In genomic region chr5:75736273-75736672, GRCh38 we compare ENCODE assay signal across 26 cellular contexts. TPM values are rescaled to one million over a fixed set of nuclear protein-coding genes. Genes with fewer than 3 reads are reported as not detected.
DNase-seq lines count a peak whose midpoint lies in the region; ATAC-seq and TF ChIP-seq lines count a peak whose summit lies in the region.
"Had no signal": no experiment of that assay in that cellular context is flagged by ENCODE, and none has a peak within 500 bp of the region (broad histone marks: within the 10 kb centered on the region; RNA-seq: fewer than 3 reads in every experiment).

No MANE protein-coding gene starts in this region.

- no peaks in the 10 kb centered on the region for H3K9me3 ChIP-seq in thyroid gland
- H3K9me3 ChIP-seq: BE2C, HAP-1 had no signal

- no peak for TF ChIP-seq POLR2A in thyroid gland (IDR thresholded peaks at IDR 0.05)

- H3K27me3 Mint-ChIP-seq in activated naive CD8-positive, alpha-beta T cell treated with anti-CD3 and anti-CD28 coated beads for 36 hours: no peaks in the 10 kb centered on the region
- H3K27me3 Mint-ChIP-seq in activated naive CD8-positive, alpha-beta T cell treated with anti-CD3 and anti-CD28 coated beads, Interleukin-2, amount 50 U/mL, for 24 hours: peaks cover 7% of the 10 kb centered on the region
- H3K27me3 Mint-ChIP-seq: IgD-negative memory B cell had no signal

- H3K4me3 ChIP-seq in thyroid gland (replicated peaks in 1 of 3): no peak overlapping the region
- H3K4me3 ChIP-seq: HAP-1 had no signal

- TF ChIP-seq CTCF in thyroid gland (IDR thresholded peaks at IDR 0.05): no peak

- no peaks in the 10 kb centered on the region for H3K27me3 ChIP-seq in thyroid gland

- H3K27ac ChIP-seq in thyroid gland: no peak overlapping the region
- H3K27ac ChIP-seq: 22Rv1, RWPE1 had no signal

- no peaks in the 10 kb centered on the region for H3K4me1 Mint-ChIP-seq in activated naive CD8-positive, alpha-beta T cell treated with anti-CD3 and anti-CD28 coated beads for 36 hours
- no peaks in the 10 kb centered on the region for H3K4me1 Mint-ChIP-seq in activated naive CD8-positive, alpha-beta T cell treated with anti-CD3 and anti-CD28 coated beads, Interleukin-2, amount 50 U/mL, for 24 hours
- H3K4me1 Mint-ChIP-seq: CD14-positive monocyte, IgD-negative memory B cell had no signal

- WGBS in thyroid gland, 2 donors: 74 to 81% methylated on average over 8 of the region's 8 CpGs

- no peak for ATAC-seq in activated naive CD8-positive, alpha-beta T cell treated with anti-CD3 and anti-CD28 coated beads, Interleukin-2, amount 50 U/mL, for 24 hours
- ATAC-seq in GM18861 (IDR thresholded peaks at IDR 0.05; ENCODE audit: unreplicated experiment): no peak
- ATAC-seq: Panc1 had no signal

- H3K36me3 ChIP-seq in thyroid gland: no peaks in the 10 kb centered on the region
- H3K36me3 ChIP-seq: BE2C, HAP-1 had no signal

- DNase-seq in NCI-H146 (lab: John Stamatoyannopoulos, UW): peak; percentile 3
- DNase-seq in NCI-H146 treated with DMSO at 0.1 percent for 48 hours (lab: John Stamatoyannopoulos, UW; ENCODE audit: unreplicated experiment): no peak
- no peak for DNase-seq in activated naive CD8-positive, alpha-beta T cell treated with anti-CD3 and anti-CD28 coated beads for 36 hours
- DNase-seq in activated naive CD8-positive, alpha-beta T cell treated with anti-CD3 and anti-CD28 coated beads, Interleukin-2, amount 50 U/mL, for 24 hours: no peak
- DNase-seq in cerebellar cortex (ENCODE audit: low spot score): peak; percentile 50
- DNase-seq in thyroid gland: peak; percentile 54 to 63
- DNase-seq in NCI-H1417 (lab: John Stamatoyannopoulos, UW): no peak
- DNase-seq: ACHN, BE2C, Calu3, DMS79 treated with DMSO at 0.1 percent for 48 hours, HFFc6, NCI-H1092, NCI-H1436, NCI-H1930, NCI-H345, NCI-H510A treated with DMSO at 0.1 percent for 48 hours, NCI-H774, SHP77 had no signal

- peak overlapping the region; percentile 42 for H3K27ac Mint-ChIP-seq in activated naive CD8-positive, alpha-beta T cell treated with anti-CD3 and anti-CD28 coated beads for 36 hours
- no peak overlapping the region for H3K27ac Mint-ChIP-seq in activated naive CD8-positive, alpha-beta T cell treated with anti-CD3 and anti-CD28 coated beads, Interleukin-2, amount 50 U/mL, for 24 hours
- H3K27ac Mint-ChIP-seq: CD14-positive monocyte, HFFc6, IgD-negative memory B cell had no signal

- H3K36me3 Mint-ChIP-seq in activated naive CD8-positive, alpha-beta T cell treated with anti-CD3 and anti-CD28 coated beads for 36 hours: peaks cover 2% of the 10 kb centered on the region
- peaks cover 2% of the 10 kb centered on the region for H3K36me3 Mint-ChIP-seq in activated naive CD8-positive, alpha-beta T cell treated with anti-CD3 and anti-CD28 coated beads, Interleukin-2, amount 50 U/mL, for 24 hours (ENCODE audit: low read depth)
- H3K36me3 Mint-ChIP-seq: CD14-positive monocyte, IgD-negative memory B cell had no signal

- no peak overlapping the region for H3K4me3 Mint-ChIP-seq in activated naive CD8-positive, alpha-beta T cell treated with anti-CD3 and anti-CD28 coated beads for 36 hours
- H3K4me3 Mint-ChIP-seq in activated naive CD8-positive, alpha-beta T cell treated with anti-CD3 and anti-CD28 coated beads, Interleukin-2, amount 50 U/mL, for 24 hours: no peak overlapping the region
- H3K4me3 Mint-ChIP-seq: CD14-positive monocyte, HFFc6, IgD-negative memory B cell had no signal

- intact Hi-C loops in thyroid gland (cut with DNase I): loop anchor here (5.0 kb wide), 1 partner anchor 441 kb away; no protein-coding TSS in a partner anchor

- H3K4me1 ChIP-seq in thyroid gland: no peaks in the 10 kb centered on the region
- H3K4me1 ChIP-seq: BE2C, HAP-1 had no signal

- no peaks in the 10 kb centered on the region for H3K9me3 Mint-ChIP-seq in activated naive CD8-positive, alpha-beta T cell treated with anti-CD3 and anti-CD28 coated beads for 36 hours
- no peaks in the 10 kb centered on the region for H3K9me3 Mint-ChIP-seq in activated naive CD8-positive, alpha-beta T cell treated with anti-CD3 and anti-CD28 coated beads, Interleukin-2, amount 50 U/mL, for 24 hours

RNA-seq across cellular contexts. Expression of gene POC5, which starts 19.0 kb away (rescaled TPM):
- 10 to 100 TPM; 16.5 to 16.6 TPM for total RNA-seq in activated naive CD8-positive, alpha-beta T cell treated with anti-CD3 and anti-CD28 coated beads for 36 hours
- 10 to 100 TPM in 3 of 4 donors, 1 to 10 TPM in 1; 9.5 to 24.3 (median 14.4) TPM for total RNA-seq in thyroid gland

Comparison
In these comparisons a context has a peak if more than half of its experiments do, and no peak if none do; other contexts are left out.
1. DNase-seq: peak in NCI-H146 (single experiment), cerebellar cortex (single experiment) and thyroid gland (2 of 2); none in NCI-H146 treated with DMSO at 0.1 percent for 48 hours (single experiment), activated naive CD8-positive, alpha-beta T cell treated with anti-CD3 and anti-CD28 coated beads for 36 hours (single experiment), activated naive CD8-positive, alpha-beta T cell treated with anti-CD3 and anti-CD28 coated beads, Interleukin-2, amount 50 U/mL, for 24 hours (single experiment) and NCI-H1417 (0 of 3).